8 cellular contexts compared by ENCODE assay signal in genomic region chr14:59964251-59965007, GRCh38.
A peak's percentile ranks its signal among the peaks of the same experiment; 100 is the strongest.
DNase-seq lines count a peak whose midpoint lies in the region; ATAC-seq and TF ChIP-seq lines count a peak whose summit lies in the region.

No MANE protein-coding gene starts in this region.

- TF ChIP-seq CTCF in astrocyte of the spinal cord (IDR thresholded peaks at IDR 0.05; ENCODE audit: low read depth, low read length): no peak

- H3K27ac Mint-ChIP-seq in activated T-cell treated with anti-CD3 and anti-CD28 coated beads, Interleukin-2, amount 50 U/mL, for 24 hours: peak overlapping the region; percentile 88
- peak overlapping the region; percentile 99 for H3K27ac Mint-ChIP-seq in stimulated activated memory B cell treated with anti-CD40 and anti-IgM and Interleukin-4, amounts not matched to agents 10 μg/mL and 1 μg/mL and 100 μg/mL, for 72 hours

- no peak overlapping the region for H3K4me3 ChIP-seq in astrocyte of the spinal cord (ENCODE audit: low read depth, low read length)

- no peaks in the 10 kb centered on the region for H3K36me3 Mint-ChIP-seq in activated T-cell treated with anti-CD3 and anti-CD28 coated beads, Interleukin-2, amount 50 U/mL, for 24 hours (ENCODE audit: low read depth)
- peaks cover 5% of the 10 kb centered on the region for H3K36me3 Mint-ChIP-seq in stimulated activated memory B cell treated with anti-CD40 and anti-IgM and Interleukin-4, amounts not matched to agents 10 μg/mL and 1 μg/mL and 100 μg/mL, for 72 hours

- H3K4me3 Mint-ChIP-seq in activated T-cell treated with anti-CD3 and anti-CD28 coated beads, Interleukin-2, amount 50 U/mL, for 24 hours: peak overlapping the region; percentile 78
- peak overlapping the region; percentile 95 for H3K4me3 Mint-ChIP-seq in stimulated activated memory B cell treated with anti-CD40 and anti-IgM and Interleukin-4, amounts not matched to agents 10 μg/mL and 1 μg/mL and 100 μg/mL, for 72 hours

- in situ Hi-C loops in astrocyte of the spinal cord (cut with HindIII; ENCODE audit: low sequenced_read_pairs): no loop called here

- no peaks in the 10 kb centered on the region for H3K27me3 Mint-ChIP-seq in activated T-cell treated with anti-CD3 and anti-CD28 coated beads, Interleukin-2, amount 50 U/mL, for 24 hours
- H3K27me3 Mint-ChIP-seq in stimulated activated memory B cell treated with anti-CD40 and anti-IgM and Interleukin-4, amounts not matched to agents 10 μg/mL and 1 μg/mL and 100 μg/mL, for 72 hours: no peaks in the 10 kb centered on the region

- H3K9me3 Mint-ChIP-seq in activated T-cell treated with anti-CD3 and anti-CD28 coated beads, Interleukin-2, amount 50 U/mL, for 24 hours: peaks cover 3% of the 10 kb centered on the region
- no peaks in the 10 kb centered on the region for H3K9me3 Mint-ChIP-seq in stimulated activated memory B cell treated with anti-CD40 and anti-IgM and Interleukin-4, amounts not matched to agents 10 μg/mL and 1 μg/mL and 100 μg/mL, for 72 hours

- no peak for DNase-seq in activated T-cell treated with anti-CD3 and anti-CD28 coated beads, Interleukin-2, amount 50 U/mL, for 24 hours
- DNase-seq in activated T-cell treated with anti-CD3 and anti-CD28 coated beads, Interleukin-2, amount 50 U/mL, for 48 hours: no peak
- DNase-seq in astrocyte of the spinal cord (ENCODE audit: low read depth, low spot score) (peak; percentile 4), GM03348 (ENCODE audit: low spot score) (no peak), RKO (ENCODE audit: low spot score) (no peak)
- DNase-seq in central memory CD4-positive, alpha-beta T cell: no peak

- H3K4me1 Mint-ChIP-seq in activated T-cell treated with anti-CD3 and anti-CD28 coated beads, Interleukin-2, amount 50 U/mL, for 24 hours (ENCODE audit: low read depth): peaks cover 24% of the 10 kb centered on the region
- peaks cover 14% of the 10 kb centered on the region for H3K4me1 Mint-ChIP-seq in stimulated activated memory B cell treated with anti-CD40 and anti-IgM and Interleukin-4, amounts not matched to agents 10 μg/mL and 1 μg/mL and 100 μg/mL, for 72 hours

- peak; percentile 33 for ATAC-seq in HG03045 (IDR thresholded peaks at IDR 0.05; ENCODE audit: unreplicated experiment)
- peak; percentile 52 for ATAC-seq in stimulated activated memory B cell treated with anti-CD40 and anti-IgM and Interleukin-4, amounts not matched to agents 10 μg/mL and 1 μg/mL and 100 μg/mL, for 72 hours
